ENCODE assay signal across 1 cellular context in the genomic region with DNA sequence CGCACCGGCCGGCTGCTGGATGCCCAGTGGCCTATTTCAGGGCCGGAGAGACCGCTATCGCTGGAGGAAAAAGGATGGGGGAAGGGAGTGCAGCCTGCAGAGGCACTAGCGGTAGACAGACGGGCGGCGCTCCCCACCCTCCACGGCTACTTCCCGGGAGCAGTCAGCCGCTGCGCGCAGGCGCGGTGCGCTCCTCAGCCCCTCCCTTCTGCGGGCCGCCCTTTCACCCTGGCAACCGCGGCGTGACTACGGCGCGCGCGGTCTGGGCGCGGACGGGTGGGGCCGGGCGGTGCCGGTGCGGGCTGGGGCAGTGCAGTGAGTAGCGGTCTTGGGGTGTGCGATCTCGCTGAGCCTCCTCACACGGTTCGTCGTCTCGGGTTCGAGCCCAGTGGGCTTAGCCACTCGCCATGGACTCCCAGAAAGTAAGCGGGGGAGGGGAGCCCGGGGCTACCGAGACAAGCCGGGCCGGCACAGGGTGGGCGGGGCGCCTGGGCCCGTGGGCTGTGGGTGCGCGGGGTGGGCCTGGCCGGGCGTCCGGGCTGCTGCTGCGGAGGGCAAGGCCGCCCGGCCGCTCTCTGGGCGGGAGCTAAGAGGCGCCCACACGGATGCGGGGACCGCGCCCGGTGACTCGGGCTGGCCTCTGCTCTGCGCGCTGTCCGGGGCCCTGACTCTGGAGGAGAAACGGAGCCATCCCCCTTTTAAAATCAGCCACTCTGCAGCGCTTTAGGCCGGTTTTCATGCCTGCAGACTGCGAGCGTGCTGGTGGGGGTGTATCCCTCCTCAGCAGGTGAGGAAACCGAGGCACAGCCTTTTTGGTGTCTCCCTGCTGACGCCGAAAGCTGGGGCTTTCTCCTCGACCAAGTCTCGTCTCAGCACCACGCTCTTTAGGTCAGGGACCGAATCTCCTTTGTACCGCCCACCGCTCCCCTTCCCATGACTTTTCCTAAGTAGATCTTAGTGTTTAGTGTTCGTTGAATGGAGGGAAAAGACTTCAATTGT.
TF ChIP-seq lines count a peak whose summit lies in the region.

A gene (plus strand): TSS at position 221 of the 999 bp plus-strand sequence. CDS start 187 bp downstream, at position 408.

TF ChIP-seq in HepG2, 621 proteins besides CTCF, POLR2A, EP300 and RAD21 (continued from another document and continues in another):
- TF ChIP-seq, protein P1, sequence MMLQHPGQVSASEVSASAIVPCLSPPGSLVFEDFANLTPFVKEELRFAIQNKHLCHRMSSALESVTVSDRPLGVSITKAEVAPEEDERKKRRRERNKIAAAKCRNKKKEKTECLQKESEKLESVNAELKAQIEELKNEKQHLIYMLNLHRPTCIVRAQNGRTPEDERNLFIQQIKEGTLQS (CRISPR knock-in tag; IDR thresholded peaks at IDR 0.05), result 0 out of 2 replicates have a peak, but pooled peaks have one; percentile 6
- TF ChIP-seq, protein P2, sequence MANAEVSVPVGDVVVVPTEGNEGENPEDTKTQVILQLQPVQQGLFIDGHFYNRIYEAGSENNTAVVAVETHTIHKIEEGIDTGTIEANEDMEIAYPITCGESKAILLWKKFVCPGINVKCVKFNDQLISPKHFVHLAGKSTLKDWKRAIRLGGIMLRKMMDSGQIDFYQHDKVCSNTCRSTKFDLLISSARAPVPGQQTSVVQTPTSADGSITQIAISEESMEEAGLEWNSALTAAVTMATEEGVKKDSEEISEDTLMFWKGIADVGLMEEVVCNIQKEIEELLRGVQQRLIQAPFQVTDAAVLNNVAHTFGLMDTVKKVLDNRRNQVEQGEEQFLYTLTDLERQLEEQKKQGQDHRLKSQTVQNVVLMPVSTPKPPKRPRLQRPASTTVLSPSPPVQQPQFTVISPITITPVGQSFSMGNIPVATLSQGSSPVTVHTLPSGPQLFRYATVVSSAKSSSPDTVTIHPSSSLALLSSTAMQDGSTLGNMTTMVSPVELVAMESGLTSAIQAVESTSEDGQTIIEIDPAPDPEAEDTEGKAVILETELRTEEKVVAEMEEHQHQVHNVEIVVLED (CRISPR knock-in tag; IDR thresholded peaks at IDR 0.05; ENCODE audit: borderline replicate concordance), result peak; percentile 83
- TF ChIP-seq FLYWCH1 (CRISPR knock-in tag; IDR thresholded peaks at IDR 0.05) (no peak), PCBP1 (IDR thresholded peaks at IDR 0.05; ENCODE audit: borderline replicate concordance, low read depth, low read length) (no peak), ZZZ3 (CRISPR knock-in tag; IDR thresholded peaks at IDR 0.05; ENCODE audit: borderline replicate concordance) (no peak), TBX2 (CRISPR knock-in tag; IDR thresholded peaks at IDR 0.05; ENCODE audit: borderline replicate concordance) (peak; percentile 78; the same call in 1 of the 2 replicates), ZIK1 (CRISPR knock-in tag; IDR thresholded peaks at IDR 0.05; ENCODE audit: borderline replicate concordance, low read depth) (peak; percentile 26; the same call in 1 of the 2 replicates), ZMYM2 (CRISPR knock-in tag; IDR thresholded peaks at IDR 0.05) (peak; percentile 35; the same call in 1 of the 2 replicates), ZFP41 (CRISPR knock-in tag; IDR thresholded peaks at IDR 0.05; ENCODE audit: borderline replicate concordance) (no peak), ZNF205 (CRISPR knock-in tag; IDR thresholded peaks at IDR 0.05) (no peak), ZNF883 (CRISPR knock-in tag; IDR thresholded peaks at IDR 0.05; ENCODE audit: not compliant biosample characterization) (no peak), POLR2AphosphoS5 (IDR thresholded peaks at IDR 0.05; ENCODE audit: low read depth, low read length) (peak; percentile 39; the same call in 1 of the 2 replicates), ZNF232 (CRISPR knock-in tag; IDR thresholded peaks at IDR 0.05; ENCODE audit: borderline replicate concordance) (0 out of 2 replicates have a peak, but pooled peaks have one; percentile 13), IKZF4 (CRISPR knock-in tag; IDR thresholded peaks at IDR 0.05; ENCODE audit: borderline replicate concordance, low read depth, not compliant biosample characterization) (no peak), ZSCAN20 (CRISPR knock-in tag; IDR thresholded peaks at IDR 0.05; ENCODE audit: borderline replicate concordance) (peak; percentile 72; the same call in 1 of the 2 replicates), ZNF44 (CRISPR knock-in tag; IDR thresholded peaks at IDR 0.05) (0 out of 2 replicates have a peak, but pooled peaks have one; percentile 38), TCF12 (IDR thresholded peaks at IDR 0.05) (no peak), TCF12 (CRISPR knock-in tag; IDR thresholded peaks at IDR 0.05) (0 out of 2 replicates have a peak, but pooled peaks have one; percentile 39), DPF2 (CRISPR knock-in tag; IDR thresholded peaks at IDR 0.05; ENCODE audit: borderline replicate concordance, low read depth) (peak; percentile 13; the same call in 1 of the 2 replicates), PHF20 (CRISPR knock-in tag; IDR thresholded peaks at IDR 0.05) (peak; percentile 18; the same call in 1 of the 2 replicates), GATAD1 (CRISPR knock-in tag; IDR thresholded peaks at IDR 0.05) (peak; percentile 47), SALL1 (CRISPR knock-in tag; IDR thresholded peaks at IDR 0.05) (peak; percentile 83), NR2C2 (CRISPR knock-in tag; IDR thresholded peaks at IDR 0.05; ENCODE audit: borderline replicate concordance) (peak; percentile 96), RFX3 (CRISPR knock-in tag; IDR thresholded peaks at IDR 0.05) (peak; percentile 74), CCDC6 (CRISPR knock-in tag; IDR thresholded peaks at IDR 0.05) (peak; percentile 88), MED8 (CRISPR knock-in tag; IDR thresholded peaks at IDR 0.05; ENCODE audit: insufficient replicate concordance) (peak; percentile 67), ZNF792 (CRISPR knock-in tag; IDR thresholded peaks at IDR 0.05) (peak; percentile 100), AGO2 (optimal IDR thresholded peaks at IDR 0.05; ENCODE audit: low read depth, low read length) (peak; percentile 27), ZNF607 (CRISPR knock-in tag; IDR thresholded peaks at IDR 0.05; ENCODE audit: borderline replicate concordance) (peak; percentile 27), PCBP2 (optimal IDR thresholded peaks at IDR 0.05; ENCODE audit: low read depth, low read length, poor library complexity, severe bottlenecking) (no peak)
- TF ChIP-seq, protein P3, sequence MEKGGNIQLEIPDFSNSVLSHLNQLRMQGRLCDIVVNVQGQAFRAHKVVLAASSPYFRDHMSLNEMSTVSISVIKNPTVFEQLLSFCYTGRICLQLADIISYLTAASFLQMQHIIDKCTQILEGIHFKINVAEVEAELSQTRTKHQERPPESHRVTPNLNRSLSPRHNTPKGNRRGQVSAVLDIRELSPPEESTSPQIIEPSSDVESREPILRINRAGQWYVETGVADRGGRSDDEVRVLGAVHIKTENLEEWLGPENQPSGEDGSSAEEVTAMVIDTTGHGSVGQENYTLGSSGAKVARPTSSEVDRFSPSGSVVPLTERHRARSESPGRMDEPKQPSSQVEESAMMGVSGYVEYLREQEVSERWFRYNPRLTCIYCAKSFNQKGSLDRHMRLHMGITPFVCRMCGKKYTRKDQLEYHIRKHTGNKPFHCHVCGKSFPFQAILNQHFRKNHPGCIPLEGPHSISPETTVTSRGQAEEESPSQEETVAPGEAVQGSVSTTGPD (CRISPR knock-in tag; IDR thresholded peaks at IDR 0.05), result no peak
- TF ChIP-seq, protein P4, sequence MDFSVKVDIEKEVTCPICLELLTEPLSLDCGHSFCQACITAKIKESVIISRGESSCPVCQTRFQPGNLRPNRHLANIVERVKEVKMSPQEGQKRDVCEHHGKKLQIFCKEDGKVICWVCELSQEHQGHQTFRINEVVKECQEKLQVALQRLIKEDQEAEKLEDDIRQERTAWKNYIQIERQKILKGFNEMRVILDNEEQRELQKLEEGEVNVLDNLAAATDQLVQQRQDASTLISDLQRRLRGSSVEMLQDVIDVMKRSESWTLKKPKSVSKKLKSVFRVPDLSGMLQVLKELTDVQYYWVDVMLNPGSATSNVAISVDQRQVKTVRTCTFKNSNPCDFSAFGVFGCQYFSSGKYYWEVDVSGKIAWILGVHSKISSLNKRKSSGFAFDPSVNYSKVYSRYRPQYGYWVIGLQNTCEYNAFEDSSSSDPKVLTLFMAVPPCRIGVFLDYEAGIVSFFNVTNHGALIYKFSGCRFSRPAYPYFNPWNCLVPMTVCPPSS (IDR thresholded peaks at IDR 0.05), result no peak
- TF ChIP-seq, protein P5, sequence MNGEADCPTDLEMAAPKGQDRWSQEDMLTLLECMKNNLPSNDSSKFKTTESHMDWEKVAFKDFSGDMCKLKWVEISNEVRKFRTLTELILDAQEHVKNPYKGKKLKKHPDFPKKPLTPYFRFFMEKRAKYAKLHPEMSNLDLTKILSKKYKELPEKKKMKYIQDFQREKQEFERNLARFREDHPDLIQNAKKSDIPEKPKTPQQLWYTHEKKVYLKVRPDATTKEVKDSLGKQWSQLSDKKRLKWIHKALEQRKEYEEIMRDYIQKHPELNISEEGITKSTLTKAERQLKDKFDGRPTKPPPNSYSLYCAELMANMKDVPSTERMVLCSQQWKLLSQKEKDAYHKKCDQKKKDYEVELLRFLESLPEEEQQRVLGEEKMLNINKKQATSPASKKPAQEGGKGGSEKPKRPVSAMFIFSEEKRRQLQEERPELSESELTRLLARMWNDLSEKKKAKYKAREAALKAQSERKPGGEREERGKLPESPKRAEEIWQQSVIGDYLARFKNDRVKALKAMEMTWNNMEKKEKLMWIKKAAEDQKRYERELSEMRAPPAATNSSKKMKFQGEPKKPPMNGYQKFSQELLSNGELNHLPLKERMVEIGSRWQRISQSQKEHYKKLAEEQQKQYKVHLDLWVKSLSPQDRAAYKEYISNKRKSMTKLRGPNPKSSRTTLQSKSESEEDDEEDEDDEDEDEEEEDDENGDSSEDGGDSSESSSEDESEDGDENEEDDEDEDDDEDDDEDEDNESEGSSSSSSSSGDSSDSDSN (CRISPR knock-in tag; IDR thresholded peaks at IDR 0.05), result peak; percentile 78
- TF ChIP-seq, protein P6, sequence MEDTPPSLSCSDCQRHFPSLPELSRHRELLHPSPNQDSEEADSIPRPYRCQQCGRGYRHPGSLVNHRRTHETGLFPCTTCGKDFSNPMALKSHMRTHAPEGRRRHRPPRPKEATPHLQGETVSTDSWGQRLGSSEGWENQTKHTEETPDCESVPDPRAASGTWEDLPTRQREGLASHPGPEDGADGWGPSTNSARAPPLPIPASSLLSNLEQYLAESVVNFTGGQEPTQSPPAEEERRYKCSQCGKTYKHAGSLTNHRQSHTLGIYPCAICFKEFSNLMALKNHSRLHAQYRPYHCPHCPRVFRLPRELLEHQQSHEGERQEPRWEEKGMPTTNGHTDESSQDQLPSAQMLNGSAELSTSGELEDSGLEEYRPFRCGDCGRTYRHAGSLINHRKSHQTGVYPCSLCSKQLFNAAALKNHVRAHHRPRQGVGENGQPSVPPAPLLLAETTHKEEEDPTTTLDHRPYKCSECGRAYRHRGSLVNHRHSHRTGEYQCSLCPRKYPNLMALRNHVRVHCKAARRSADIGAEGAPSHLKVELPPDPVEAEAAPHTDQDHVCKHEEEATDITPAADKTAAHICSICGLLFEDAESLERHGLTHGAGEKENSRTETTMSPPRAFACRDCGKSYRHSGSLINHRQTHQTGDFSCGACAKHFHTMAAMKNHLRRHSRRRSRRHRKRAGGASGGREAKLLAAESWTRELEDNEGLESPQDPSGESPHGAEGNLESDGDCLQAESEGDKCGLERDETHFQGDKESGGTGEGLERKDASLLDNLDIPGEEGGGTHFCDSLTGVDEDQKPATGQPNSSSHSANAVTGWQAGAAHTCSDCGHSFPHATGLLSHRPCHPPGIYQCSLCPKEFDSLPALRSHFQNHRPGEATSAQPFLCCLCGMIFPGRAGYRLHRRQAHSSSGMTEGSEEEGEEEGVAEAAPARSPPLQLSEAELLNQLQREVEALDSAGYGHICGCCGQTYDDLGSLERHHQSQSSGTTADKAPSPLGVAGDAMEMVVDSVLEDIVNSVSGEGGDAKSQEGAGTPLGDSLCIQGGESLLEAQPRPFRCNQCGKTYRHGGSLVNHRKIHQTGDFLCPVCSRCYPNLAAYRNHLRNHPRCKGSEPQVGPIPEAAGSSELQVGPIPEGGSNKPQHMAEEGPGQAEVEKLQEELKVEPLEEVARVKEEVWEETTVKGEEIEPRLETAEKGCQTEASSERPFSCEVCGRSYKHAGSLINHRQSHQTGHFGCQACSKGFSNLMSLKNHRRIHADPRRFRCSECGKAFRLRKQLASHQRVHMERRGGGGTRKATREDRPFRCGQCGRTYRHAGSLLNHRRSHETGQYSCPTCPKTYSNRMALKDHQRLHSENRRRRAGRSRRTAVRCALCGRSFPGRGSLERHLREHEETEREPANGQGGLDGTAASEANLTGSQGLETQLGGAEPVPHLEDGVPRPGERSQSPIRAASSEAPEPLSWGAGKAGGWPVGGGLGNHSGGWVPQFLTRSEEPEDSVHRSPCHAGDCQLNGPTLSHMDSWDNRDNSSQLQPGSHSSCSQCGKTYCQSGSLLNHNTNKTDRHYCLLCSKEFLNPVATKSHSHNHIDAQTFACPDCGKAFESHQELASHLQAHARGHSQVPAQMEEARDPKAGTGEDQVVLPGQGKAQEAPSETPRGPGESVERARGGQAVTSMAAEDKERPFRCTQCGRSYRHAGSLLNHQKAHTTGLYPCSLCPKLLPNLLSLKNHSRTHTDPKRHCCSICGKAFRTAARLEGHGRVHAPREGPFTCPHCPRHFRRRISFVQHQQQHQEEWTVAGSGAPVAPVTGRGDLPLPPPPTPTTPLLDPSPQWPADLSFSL (CRISPR knock-in tag; IDR thresholded peaks at IDR 0.05), result no peak
- TF ChIP-seq, protein P7, sequence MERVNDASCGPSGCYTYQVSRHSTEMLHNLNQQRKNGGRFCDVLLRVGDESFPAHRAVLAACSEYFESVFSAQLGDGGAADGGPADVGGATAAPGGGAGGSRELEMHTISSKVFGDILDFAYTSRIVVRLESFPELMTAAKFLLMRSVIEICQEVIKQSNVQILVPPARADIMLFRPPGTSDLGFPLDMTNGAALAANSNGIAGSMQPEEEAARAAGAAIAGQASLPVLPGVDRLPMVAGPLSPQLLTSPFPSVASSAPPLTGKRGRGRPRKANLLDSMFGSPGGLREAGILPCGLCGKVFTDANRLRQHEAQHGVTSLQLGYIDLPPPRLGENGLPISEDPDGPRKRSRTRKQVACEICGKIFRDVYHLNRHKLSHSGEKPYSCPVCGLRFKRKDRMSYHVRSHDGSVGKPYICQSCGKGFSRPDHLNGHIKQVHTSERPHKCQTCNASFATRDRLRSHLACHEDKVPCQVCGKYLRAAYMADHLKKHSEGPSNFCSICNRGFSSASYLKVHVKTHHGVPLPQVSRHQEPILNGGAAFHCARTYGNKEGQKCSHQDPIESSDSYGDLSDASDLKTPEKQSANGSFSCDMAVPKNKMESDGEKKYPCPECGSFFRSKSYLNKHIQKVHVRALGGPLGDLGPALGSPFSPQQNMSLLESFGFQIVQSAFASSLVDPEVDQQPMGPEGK (CRISPR knock-in tag; IDR thresholded peaks at IDR 0.05), result peak; percentile 78; the same call in 1 of the 2 replicates
- TF ChIP-seq, protein P8, sequence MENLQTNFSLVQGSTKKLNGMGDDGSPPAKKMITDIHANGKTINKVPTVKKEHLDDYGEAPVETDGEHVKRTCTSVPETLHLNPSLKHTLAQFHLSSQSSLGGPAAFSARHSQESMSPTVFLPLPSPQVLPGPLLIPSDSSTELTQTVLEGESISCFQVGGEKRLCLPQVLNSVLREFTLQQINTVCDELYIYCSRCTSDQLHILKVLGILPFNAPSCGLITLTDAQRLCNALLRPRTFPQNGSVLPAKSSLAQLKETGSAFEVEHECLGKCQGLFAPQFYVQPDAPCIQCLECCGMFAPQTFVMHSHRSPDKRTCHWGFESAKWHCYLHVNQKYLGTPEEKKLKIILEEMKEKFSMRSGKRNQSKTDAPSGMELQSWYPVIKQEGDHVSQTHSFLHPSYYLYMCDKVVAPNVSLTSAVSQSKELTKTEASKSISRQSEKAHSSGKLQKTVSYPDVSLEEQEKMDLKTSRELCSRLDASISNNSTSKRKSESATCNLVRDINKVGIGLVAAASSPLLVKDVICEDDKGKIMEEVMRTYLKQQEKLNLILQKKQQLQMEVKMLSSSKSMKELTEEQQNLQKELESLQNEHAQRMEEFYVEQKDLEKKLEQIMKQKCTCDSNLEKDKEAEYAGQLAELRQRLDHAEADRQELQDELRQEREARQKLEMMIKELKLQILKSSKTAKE (CRISPR knock-in tag; IDR thresholded peaks at IDR 0.05; ENCODE audit: borderline replicate concordance), result 0 out of 2 replicates have a peak, but pooled peaks have one; percentile 28
